In genomic region chr10:90871279-90871760, GRCh38 we compare ENCODE assay signal across 8 cellular contexts. TPM values are rescaled to one million over a fixed set of nuclear protein-coding genes. Genes with fewer than 3 reads are reported as not detected.
DNase-seq lines count a peak whose midpoint lies in the region; ATAC-seq and TF ChIP-seq lines count a peak whose summit lies in the region.

No MANE protein-coding gene starts in this region.

- peak overlapping the region; percentile 87 for H3K27ac Mint-ChIP-seq in activated naive CD8-positive, alpha-beta T cell treated with anti-CD3 and anti-CD28 coated beads, Interleukin-2, amount 50 U/mL, for 24 hours

- H3K27me3 Mint-ChIP-seq in activated naive CD8-positive, alpha-beta T cell treated with anti-CD3 and anti-CD28 coated beads, Interleukin-2, amount 50 U/mL, for 24 hours = peaks cover 35% of the 10 kb centered on the region

- peaks cover 15% of the 10 kb centered on the region for H3K36me3 Mint-ChIP-seq in activated naive CD8-positive, alpha-beta T cell treated with anti-CD3 and anti-CD28 coated beads, Interleukin-2, amount 50 U/mL, for 24 hours (ENCODE audit: low read depth)

- intact Hi-C loops in Right ventricle myocardium superior (cut with DNase I) = no loop called here

- ATAC-seq in GM19468 (IDR thresholded peaks at IDR 0.05; ENCODE audit: extremely low read depth, unreplicated experiment) = peak; percentile 30
- peak; percentile 39 for ATAC-seq in HG03565 (IDR thresholded peaks at IDR 0.05; ENCODE audit: unreplicated experiment)
- peak; percentile 67 for ATAC-seq in activated naive CD8-positive, alpha-beta T cell treated with anti-CD3 and anti-CD28 coated beads, Interleukin-2, amount 50 U/mL, for 24 hours
- ATAC-seq in Right ventricle myocardium superior (ENCODE audit: poor library complexity) = peak; percentile 82
- peak; percentile 74 for ATAC-seq in omental fat pad (ENCODE audit: low FRiP score)

- DNase-seq in D341Med (ENCODE audit: low spot score) (peak; percentile 23), OCI-M2 (lab: John Stamatoyannopoulos, UW; ENCODE audit: unreplicated experiment) (peak; percentile 74), Right ventricle myocardium superior (no peak), omental fat pad (ENCODE audit: low spot score) (no peak), T-helper 9 cell (no peak)
- peak; percentile 34 for DNase-seq in activated naive CD8-positive, alpha-beta T cell treated with anti-CD3 and anti-CD28 coated beads, Interleukin-2, amount 50 U/mL, for 24 hours

- H3K4me1 Mint-ChIP-seq in activated naive CD8-positive, alpha-beta T cell treated with anti-CD3 and anti-CD28 coated beads, Interleukin-2, amount 50 U/mL, for 24 hours = peaks cover 32% of the 10 kb centered on the region

- H3K4me3 Mint-ChIP-seq in activated naive CD8-positive, alpha-beta T cell treated with anti-CD3 and anti-CD28 coated beads, Interleukin-2, amount 50 U/mL, for 24 hours = peak overlapping the region; percentile 93

- H3K9me3 Mint-ChIP-seq in activated naive CD8-positive, alpha-beta T cell treated with anti-CD3 and anti-CD28 coated beads, Interleukin-2, amount 50 U/mL, for 24 hours = no peaks in the 10 kb centered on the region

- no peak for TF ChIP-seq CTCF in omental fat pad (IDR thresholded peaks at IDR 0.05)

RNA-seq across cellular contexts. Expression of gene RPP30, which starts 0.5 kb away (rescaled TPM):
- total RNA-seq in Right ventricle myocardium superior = 27.4 TPM
- 10 to 100 TPM; 23.1 to 29.9 (median 26.6) TPM for total RNA-seq in omental fat pad

RNA-seq across cellular contexts. Expression of gene HTR7, which starts 13.5 kb away (rescaled TPM):
- 0.16 TPM for total RNA-seq in Right ventricle myocardium superior
- total RNA-seq in omental fat pad = 1 to 10 TPM in 1 of 4 donors, under 1 TPM in 3; 0.19 to 2.0 (median 0.61) TPM

RNA-seq across cellular contexts. Expression of gene ANKRD1, which starts 49.6 kb away (rescaled TPM):
- total RNA-seq in Right ventricle myocardium superior (1,733 TPM), omental fat pad (1 to 10 TPM in 1 of 4 donors, not detected in 3; 3.8 TPM)

Comparison
In these comparisons a context has a peak if more than half of its experiments do, and no peak if none do; other contexts are left out.
1. DNase-seq: peak in D341Med (single experiment), OCI-M2 (single experiment) and activated naive CD8-positive, alpha-beta T cell treated with anti-CD3 and anti-CD28 coated beads, Interleukin-2, amount 50 U/mL, for 24 hours (single experiment); none in Right ventricle myocardium superior (single experiment), omental fat pad (single experiment) and T-helper 9 cell (single experiment).
2. ATAC-seq: peak in every context shown above with its lines; median percentile 82 in Right ventricle myocardium superior; 74 in omental fat pad; 67 in activated naive CD8-positive, alpha-beta T cell treated with anti-CD3 and anti-CD28 coated beads, Interleukin-2, amount 50 U/mL, for 24 hours; 39 in HG03565; 30 in GM19468.
3. RNA of gene ANKRD1, which starts 49.6 kb away (total RNA-seq): 1,733 TPM in Right ventricle myocardium superior (single experiment); 3.8 TPM in omental fat pad; every median in the first group is over 100 times any median in the second.